Comparison of ENCODE assay signal across 14 cellular contexts in the genomic region with DNA sequence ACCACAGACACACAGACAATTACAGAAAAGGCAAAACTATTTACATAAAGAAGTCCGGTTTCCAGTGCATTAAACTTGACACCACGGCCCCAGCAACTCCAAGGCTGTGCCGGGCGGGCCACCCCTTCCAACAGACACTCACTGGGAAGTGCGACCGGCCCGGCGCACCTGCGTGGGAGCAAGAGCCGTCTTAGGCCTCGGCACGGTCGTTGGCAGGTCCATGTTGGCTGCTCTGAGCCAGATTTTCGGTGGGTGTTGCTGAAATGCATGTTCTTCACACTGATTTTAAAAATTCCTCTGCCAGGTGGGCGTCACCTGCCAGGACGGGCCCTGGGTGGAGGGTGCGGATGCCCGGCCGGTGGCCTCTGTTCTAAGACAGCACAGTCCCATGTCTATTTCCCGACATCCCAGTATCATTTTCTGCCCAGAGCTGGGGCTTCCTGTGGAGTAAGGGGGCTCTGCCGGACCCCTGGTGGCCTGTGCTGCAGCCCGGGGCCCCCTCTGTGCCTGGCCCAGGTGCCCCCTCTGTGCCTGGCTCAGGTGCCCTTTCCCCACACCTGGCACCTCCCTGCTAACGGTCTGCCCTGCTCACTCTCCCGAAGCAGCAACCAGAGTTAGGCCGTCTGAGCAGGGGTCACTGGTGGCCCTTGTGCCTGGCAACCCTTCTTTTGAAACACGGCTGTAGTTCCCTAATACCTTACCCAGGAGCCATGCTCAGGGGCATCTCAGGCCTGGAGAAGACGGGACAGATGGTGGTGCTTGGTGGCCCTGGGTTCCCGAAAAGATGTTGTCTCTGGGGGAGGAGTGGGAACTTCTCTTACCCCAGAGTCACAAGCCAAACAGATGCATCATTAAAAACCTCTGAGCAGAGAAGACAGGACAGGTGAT. TPM values are rescaled to one million over a fixed set of nuclear protein-coding genes. Genes with fewer than 3 reads are reported as not detected.
DNase-seq lines count a peak whose midpoint lies in the region; ATAC-seq, FAIRE-seq and TF ChIP-seq lines count a peak whose summit lies in the region.
"Had no signal": no experiment of that assay in that cellular context is flagged by ENCODE, and none has a peak within 500 bp of the region (broad histone marks: within the 10 kb centered on the region; RNA-seq: fewer than 3 reads in every experiment).

No MANE protein-coding gene starts in this region.

- peak; percentile 4 for DNase-seq in activated CD4-positive, alpha-beta memory T cell treated with anti-CD3 and anti-CD28 coated beads for 36 hours
- DNase-seq in activated CD4-positive, alpha-beta memory T cell treated with anti-CD3 and anti-CD28 coated beads, Interleukin-2, amount 10 ng/mL, durations not matched to agents 7 days and 5 days = no peak
- DNase-seq in Peyer's patch = peak in 2 of 3 donors; percentile 22 to 32
- peak; percentile 69 for DNase-seq in mesenteric fat pad (ENCODE audit: low spot score)
- peak; percentile 62 for DNase-seq in sigmoid colon
- DNase-seq in GM12892 (ENCODE audit: insufficient read length) = no peak
- DNase-seq: Calu3; CD4-positive, CD25-positive, alpha-beta regulatory T cell; DMS 273 treated with DMSO at 0.1 percent for 48 hours had no signal

- no peak for FAIRE-seq in GM12892 (lab: Jason Lieb, UNC)
- FAIRE-seq: GM18507 had no signal

- H3K4me1 ChIP-seq in Peyer's patch (no peaks in the 10 kb centered on the region), sigmoid colon (no peaks in the 10 kb centered on the region)

- no peak for TF ChIP-seq EP300 in sigmoid colon (IDR thresholded peaks at IDR 0.05)

- H3K4me3 ChIP-seq in Peyer's patch (no peak overlapping the region), sigmoid colon (no peak overlapping the region)

- 94% methylated on average over 28 of the region's 28 CpGs for WGBS in sigmoid colon, 2 donors

- H3K9me3 Mint-ChIP-seq in activated CD4-positive, alpha-beta memory T cell treated with anti-CD3 and anti-CD28 coated beads for 36 hours = peaks cover 9% of the 10 kb centered on the region
- peaks cover 10% of the 10 kb centered on the region for H3K9me3 Mint-ChIP-seq in activated CD4-positive, alpha-beta memory T cell treated with anti-CD3 and anti-CD28 coated beads, Interleukin-2, amount 10 ng/mL, durations not matched to agents 7 days and 5 days

- H3K4me1 Mint-ChIP-seq in activated CD4-positive, alpha-beta memory T cell treated with anti-CD3 and anti-CD28 coated beads for 36 hours (ENCODE audit: low read depth) = peaks cover 8% of the 10 kb centered on the region
- peaks cover 12% of the 10 kb centered on the region for H3K4me1 Mint-ChIP-seq in activated CD4-positive, alpha-beta memory T cell treated with anti-CD3 and anti-CD28 coated beads, Interleukin-2, amount 10 ng/mL, durations not matched to agents 7 days and 5 days

- H3K4me3 Mint-ChIP-seq in activated CD4-positive, alpha-beta memory T cell treated with anti-CD3 and anti-CD28 coated beads for 36 hours = no peak overlapping the region
- no peak overlapping the region for H3K4me3 Mint-ChIP-seq in activated CD4-positive, alpha-beta memory T cell treated with anti-CD3 and anti-CD28 coated beads, Interleukin-2, amount 10 ng/mL, durations not matched to agents 7 days and 5 days
- H3K4me3 Mint-ChIP-seq: CD4-positive, CD25-positive, alpha-beta regulatory T cell had no signal

- TF ChIP-seq CTCF in Peyer's patch (IDR thresholded peaks at IDR 0.05) (no peak), sigmoid colon (IDR thresholded peaks at IDR 0.05) (no peak)

- H3K9me3 ChIP-seq in Peyer's patch (no peaks in the 10 kb centered on the region), sigmoid colon (no peaks in the 10 kb centered on the region)

- H3K27me3 ChIP-seq in Peyer's patch (no peaks in the 10 kb centered on the region), sigmoid colon (no peaks in the 10 kb centered on the region)

- POLR2A ChIA-PET in activated CD4-positive, alpha-beta memory T cell treated with anti-CD3 and anti-CD28 coated beads for 36 hours (lab: Charles Lee) = no interaction called here
- POLR2A ChIA-PET in activated CD4-positive, alpha-beta memory T cell treated with anti-CD3 and anti-CD28 coated beads, Interleukin-2, amount 10 ng/mL, durations not matched to agents 7 days and 5 days (lab: Charles Lee) = no interaction called here

- no peaks in the 10 kb centered on the region for H3K36me3 Mint-ChIP-seq in activated CD4-positive, alpha-beta memory T cell treated with anti-CD3 and anti-CD28 coated beads for 36 hours
- no peaks in the 10 kb centered on the region for H3K36me3 Mint-ChIP-seq in activated CD4-positive, alpha-beta memory T cell treated with anti-CD3 and anti-CD28 coated beads, Interleukin-2, amount 10 ng/mL, durations not matched to agents 7 days and 5 days (ENCODE audit: low read depth)
- H3K36me3 Mint-ChIP-seq: CD4-positive, CD25-positive, alpha-beta regulatory T cell had no signal

- H3K36me3 ChIP-seq in Peyer's patch (no peaks in the 10 kb centered on the region), sigmoid colon (no peaks in the 10 kb centered on the region)

- ATAC-seq in GM21529 (IDR thresholded peaks at IDR 0.05; ENCODE audit: unreplicated experiment) = no peak
- no peak for ATAC-seq in GM19452 (IDR thresholded peaks at IDR 0.05; ENCODE audit: unreplicated experiment)

- CTCF ChIA-PET in activated CD4-positive, alpha-beta memory T cell treated with anti-CD3 and anti-CD28 coated beads for 36 hours (lab: Charles Lee) = interaction anchor here (1.2 kb wide), 1 partner anchor 10 kb away, joined by 4 read pairs; the partner anchor contains the start of gene TMEM255B
- CTCF ChIA-PET in activated CD4-positive, alpha-beta memory T cell treated with anti-CD3 and anti-CD28 coated beads, Interleukin-2, amount 10 ng/mL, durations not matched to agents 7 days and 5 days (lab: Charles Lee) = no interaction called here

- H3K27ac ChIP-seq in Peyer's patch = no peak overlapping the region
- H3K27ac ChIP-seq in sigmoid colon = no peak overlapping the region
- H3K27ac ChIP-seq: 22Rv1, HL-60 had no signal

- TF ChIP-seq POLR2A in Peyer's patch (IDR thresholded peaks at IDR 0.05) = no peak
- no peak for TF ChIP-seq POLR2A in sigmoid colon (IDR thresholded peaks at IDR 0.05)
- no peak for TF ChIP-seq POLR2A in GM12892 (IDR thresholded peaks at IDR 0.05; ENCODE audit: low read depth, low read length)

- H3K27ac Mint-ChIP-seq in activated CD4-positive, alpha-beta memory T cell treated with anti-CD3 and anti-CD28 coated beads for 36 hours = no peak overlapping the region
- no peak overlapping the region for H3K27ac Mint-ChIP-seq in activated CD4-positive, alpha-beta memory T cell treated with anti-CD3 and anti-CD28 coated beads, Interleukin-2, amount 10 ng/mL, durations not matched to agents 7 days and 5 days
- H3K27ac Mint-ChIP-seq: CD4-positive, CD25-positive, alpha-beta regulatory T cell had no signal

- H3K27me3 Mint-ChIP-seq in activated CD4-positive, alpha-beta memory T cell treated with anti-CD3 and anti-CD28 coated beads for 36 hours = peaks cover 9% of the 10 kb centered on the region
- H3K27me3 Mint-ChIP-seq in activated CD4-positive, alpha-beta memory T cell treated with anti-CD3 and anti-CD28 coated beads, Interleukin-2, amount 10 ng/mL, durations not matched to agents 7 days and 5 days = peaks cover 11% of the 10 kb centered on the region

- intact Hi-C loops in activated CD4-positive, alpha-beta memory T cell treated with anti-CD3 and anti-CD28 coated beads for 36 hours (cut with micrococcal nuclease) = no loop called here
- intact Hi-C loops in sigmoid colon (cut with DNase I) = no loop called here

RNA-seq across cellular contexts. Expression of gene TMEM255B, which starts 9.2 kb away (rescaled TPM):
- total RNA-seq in activated CD4-positive, alpha-beta memory T cell treated with anti-CD3 and anti-CD28 coated beads for 36 hours = under 1 TPM; 0.61 to 0.88 TPM
- under 1 TPM; 0.63 to 0.91 TPM for total RNA-seq in activated CD4-positive, alpha-beta memory T cell treated with anti-CD3 and anti-CD28 coated beads, Interleukin-2, amount 10 ng/mL, durations not matched to agents 7 days and 5 days
- total RNA-seq in Peyer's patch = 10 to 100 TPM in 1 of 4 donors, 1 to 10 TPM in 2, not detected in 1; 1.8 to 17.3 (median 3.5) TPM
- 22.7 TPM for total RNA-seq in mesenteric fat pad
- total RNA-seq in sigmoid colon = 10 to 100 TPM in 2 of 4 donors, 1 to 10 TPM in 1, under 1 TPM in 1; 0.99 to 11.1 (median 7.3) TPM
- 1 to 10 TPM in 2 of 3 donors, under 1 TPM in 1; 0.60 to 4.6 (median 1.8) TPM for polyA plus RNA-seq in sigmoid colon
- polyA plus RNA-seq in GM12892 (2012; ENCODE audit: missing spikeins) = 0.45 TPM
- total RNA-seq: Calu3 had no signal

Comparison
In these comparisons a context has a peak if more than half of its experiments do, and no peak if none do; other contexts are left out.
1. DNase-seq: peak in activated CD4-positive, alpha-beta memory T cell treated with anti-CD3 and anti-CD28 coated beads for 36 hours (single experiment), Peyer's patch (2 of 3), mesenteric fat pad (single experiment) and sigmoid colon (single experiment); none in activated CD4-positive, alpha-beta memory T cell treated with anti-CD3 and anti-CD28 coated beads, Interleukin-2, amount 10 ng/mL, durations not matched to agents 7 days and 5 days (single experiment) and GM12892 (single experiment).